17 cellular contexts compared by ENCODE assay signal in genomic region chr2:20172273-20173052, GRCh38. TPM values are rescaled to one million over a fixed set of nuclear protein-coding genes. Genes with fewer than 3 reads are reported as not detected.
A peak's percentile ranks its signal among the peaks of the same experiment; 100 is the strongest.
DNase-seq lines count a peak whose midpoint lies in the region; ATAC-seq, FAIRE-seq and TF ChIP-seq lines count a peak whose summit lies in the region.
"Had no signal": no experiment of that assay in that cellular context is flagged by ENCODE, and none has a peak within 500 bp of the region (broad histone marks: within the 10 kb centered on the region; RNA-seq: fewer than 3 reads in every experiment).

No MANE protein-coding gene starts in this region.

- no peaks in the 10 kb centered on the region for H3K79me1 ChIP-seq in H1 (ENCODE audit: low read depth, low read length)

- no peak overlapping the region for H2BK12ac ChIP-seq in H1 (ENCODE audit: low read depth, low read length)

- no peaks in the 10 kb centered on the region for H3K36me3 ChIP-seq in H1 (ENCODE audit: control insufficient read depth in 2 of 4, insufficient read depth in 4 of 4, low read length in 3 of 4)
- H3K36me3 ChIP-seq in lower lobe of right lung: no peaks in the 10 kb centered on the region
- H3K36me3 ChIP-seq: BLaER1, heart left ventricle, pancreas, SJSA1, tibial artery had no signal

- no peak overlapping the region for H3K23ac ChIP-seq in H1 (ENCODE audit: insufficient read length)

- peak; percentile 80 for ATAC-seq in lower lobe of right lung
- no peak for ATAC-seq in GM18511 (IDR thresholded peaks at IDR 0.05; ENCODE audit: unreplicated experiment)
- ATAC-seq: heart left ventricle had no signal

- no peak overlapping the region; the same call in 1 of the 2 replicates for H3K18ac ChIP-seq in H1 (ENCODE audit: extremely low read depth, low read length)

- intact Hi-C loops in lower lobe of right lung (cut with DNase I): no loop called here

- H4K8ac ChIP-seq in H1 (ENCODE audit: extremely low read depth, insufficient read depth, low read length): peak overlapping the region; percentile 82

- no peaks in the 10 kb centered on the region for H3K79me2 ChIP-seq in H1 (ENCODE audit: control insufficient read depth in 1 of 2, insufficient read depth in 2 of 2, low read length in 2 of 2)

- no peak overlapping the region for H3K56ac ChIP-seq in H1 (replicated peaks; ENCODE audit: insufficient read length, low read depth, low read length)

- H3K4ac ChIP-seq in H1 (replicated peaks; ENCODE audit: insufficient read length, low read depth, low read length): no peak overlapping the region

- no peak for TF ChIP-seq POLR2A in H1 (IDR thresholded peaks at IDR 0.05; ENCODE audit: control extremely low read depth in 1 of 2, low read depth in 2 of 2, low read length in 2 of 2)

- H3K4me3 ChIP-seq in H1 (ENCODE audit: extremely low read depth in 1 of 4, insufficient read depth in 2 of 4, low read depth in 3 of 4, low read length in 4 of 4) (no peak overlapping the region), lower lobe of right lung (no peak overlapping the region)
- H3K4me3 ChIP-seq: BLaER1, heart left ventricle, pancreas, SJSA1, tibial artery had no signal

- no peak overlapping the region for H4K5ac ChIP-seq in H1 (ENCODE audit: insufficient read length, low read depth, low read length)

- H3K9ac ChIP-seq in H1 (replicated peaks in 1 of 4; ENCODE audit: extremely low read depth in 1 of 4, low read depth in 3 of 4, low read length in 3 of 4): no peak overlapping the region
- H3K9ac ChIP-seq: BLaER1, KMS-11 had no signal

- POLR2A ChIA-PET in H1 (lab: Charles Lee; ENCODE audit: partially characterized antibody): no interaction called here

- H3K27me3 ChIP-seq in H1 (replicated peaks in 1 of 4; ENCODE audit: control insufficient read depth in 3 of 4, extremely low read depth in 1 of 4, insufficient read depth in 3 of 4, low read length in 3 of 4) (no peaks in the 10 kb centered on the region), lower lobe of right lung (ENCODE audit: low read depth) (no peaks in the 10 kb centered on the region)
- H3K27me3 ChIP-seq: BLaER1, pancreas, SJSA1 had no signal

- H2BK15ac ChIP-seq in H1 (ENCODE audit: low read length): no peak overlapping the region

- H2BK5ac ChIP-seq in H1 (ENCODE audit: low read depth, low read length): no peak overlapping the region

- H3K4me1 ChIP-seq in H1 (replicated peaks in 1 of 4; ENCODE audit: control insufficient read depth in 3 of 4, insufficient read depth in 4 of 4, low read length in 3 of 4) (peaks cover 0 to 12% (median 3%) of the 10 kb centered on the region in 4 experiments; a peak in 3 of 7 replicates), lower lobe of right lung (peaks cover 18% of the 10 kb centered on the region)
- H3K4me1 ChIP-seq: BLaER1, heart left ventricle, pancreas, tibial artery had no signal

- no peak for TF ChIP-seq EP300 in H1 (IDR thresholded peaks at IDR 0.05; ENCODE audit: borderline replicate concordance in 1 of 2, low read depth in 2 of 2, low read length in 2 of 2)

- CTCF ChIA-PET in H1 (lab: Charles Lee; ENCODE audit: partially characterized antibody): interaction anchor here (0.6 to 2.4 kb wide), 8 partner anchors 9 to 187 kb away, joined by 3 to 10 read pairs (median 4); no protein-coding TSS in a partner anchor

- no peak overlapping the region for H3K4me2 ChIP-seq in H1 (ENCODE audit: insufficient read depth in 1 of 2, low read depth in 2 of 2, low read length in 2 of 2)
- H3K4me2 ChIP-seq: BLaER1, KMS-11 had no signal

- no peaks in the 10 kb centered on the region for H3K23me2 ChIP-seq in H1 (ENCODE audit: low read depth, low read length)

- no peak for TF ChIP-seq RAD21 in H1 (IDR thresholded peaks at IDR 0.05 in 1 of 2, conservative IDR thresholded peaks at IDR 0.05 in 1 of 2; ENCODE audit: low read depth in 2 of 2, low read length in 2 of 2)

- no peaks in the 10 kb centered on the region for H3K9me3 ChIP-seq in H1 (ENCODE audit: insufficient read depth in 2 of 2, low read depth in 1 of 2, low read length in 1 of 2)
- no peaks in the 10 kb centered on the region for H3K9me3 ChIP-seq in lower lobe of right lung
- H3K9me3 ChIP-seq: BLaER1, heart left ventricle, pancreas, SJSA1, tibial artery had no signal

- 0 out of 2 replicates have a peak overlapping the region, but pooled peaks have one; percentile 7 for H2AFZ ChIP-seq in H1 (ENCODE audit: low read length)

- H2AK5ac ChIP-seq in H1 (ENCODE audit: low read depth, low read length): no peak overlapping the region

- H4K91ac ChIP-seq in H1 (replicated peaks; ENCODE audit: insufficient read length, low read length): no peak overlapping the region

- peak; percentile 59 for DNase-seq in NCI-H2171 treated with DMSO at 0.1 percent for 48 hours (lab: John Stamatoyannopoulos, UW)
- no peak for DNase-seq in NCI-H2171 (lab: John Stamatoyannopoulos, UW)
- no peak for DNase-seq in H1 (ENCODE audit: low read depth in 1 of 2, low spot score in 2 of 2)
- DNase-seq in lower lobe of right lung: peak; percentile 75
- DNase-seq in ureter (ENCODE audit: low spot score): peak; percentile 90
- DNase-seq in kidney tubule cell (ENCODE audit: low spot score): no peak
- DNase-seq in NOMO-1 (lab: John Stamatoyannopoulos, UW; ENCODE audit: unreplicated experiment in 2 of 2): no peak
- DNase-seq: activated CD4-positive, alpha-beta T cell treated with anti-CD3 and anti-CD28 coated beads for 48 hours; DMS53; heart left ventricle; kidney; pancreas had no signal

- no peak for FAIRE-seq in H1 (lab: Jason Lieb, UNC)
- FAIRE-seq: kidney, pancreas had no signal

- 0 out of 2 replicates have a peak overlapping the region, but pooled peaks have one; percentile 48 for H2BK20ac ChIP-seq in H1 (ENCODE audit: low read length)

- H3K14ac ChIP-seq in H1 (ENCODE audit: insufficient read length): no peak overlapping the region

- 92% methylated on average over 13 of the region's 13 CpGs; no CpG with 5 or more reads in 1 of the 2 experiments for WGBS in H1 (ENCODE audit: extremely low coverage in 1 of 2, insufficient coverage in 1 of 2, insufficient read length in 1 of 2, insufficient replicate concordance in 2 of 2, low coverage in 1 of 2, low lambda C conversion rate in 2 of 2, missing lambda C conversion rate in 1 of 2), 2 experiments

- no peak overlapping the region for H3K27ac ChIP-seq in H1 (ENCODE audit: low read depth, low read length)
- no peak overlapping the region for H3K27ac ChIP-seq in lower lobe of right lung
- H3K27ac ChIP-seq: BLaER1, heart left ventricle, KMS-11, pancreas, SJSA1, tibial artery had no signal

- no peak overlapping the region for H2BK120ac ChIP-seq in H1 (replicated peaks; ENCODE audit: low read depth, low read length)

- no peaks in the 10 kb centered on the region for H4K20me1 ChIP-seq in H1 (replicated peaks in 1 of 2; ENCODE audit: control insufficient read depth in 1 of 2, insufficient read depth in 2 of 2, low read length in 2 of 2)
- H4K20me1 ChIP-seq: BLaER1 had no signal

- TF ChIP-seq CTCF in H1 (IDR thresholded peaks at IDR 0.05; ENCODE audit: control extremely low read depth in 1 of 3, insufficient read depth in 1 of 3, low read depth in 1 of 3, low read length in 3 of 3) (no peak), lower lobe of right lung (IDR thresholded peaks at IDR 0.05) (no peak)

TF ChIP-seq in H1, 55 proteins besides CTCF, POLR2A, EP300 and RAD21 (continues in another document):
- TF ChIP-seq TEAD4 (IDR thresholded peaks at IDR 0.05; ENCODE audit: low read depth, low read length) (no peak), ATF2 (IDR thresholded peaks at IDR 0.05; ENCODE audit: low read length) (no peak), ATF3 (IDR thresholded peaks at IDR 0.05; ENCODE audit: insufficient read depth, low read depth, low read length) (no peak), BCL11A (IDR thresholded peaks at IDR 0.05; ENCODE audit: low read depth in 2 of 2, low read length in 2 of 2) (no peak), CBX5 (IDR thresholded peaks at IDR 0.05; ENCODE audit: low read depth, low read length) (no peak), SAP30 (IDR thresholded peaks at IDR 0.05; ENCODE audit: insufficient read depth, insufficient replicate concordance, low read length) (no peak), EZH2 (IDR thresholded peaks at IDR 0.05; ENCODE audit: low read depth, low read length, severe bottlenecking) (no peak), TCF12 (IDR thresholded peaks at IDR 0.05; ENCODE audit: low read depth, low read length) (no peak), BRCA1 (IDR thresholded peaks at IDR 0.05; ENCODE audit: low read depth, low read length) (no peak), RBBP5 (IDR thresholded peaks at IDR 0.05; ENCODE audit: borderline replicate concordance, low read depth, low read length) (no peak), CTBP2 (IDR thresholded peaks at IDR 0.05; ENCODE audit: borderline replicate concordance, insufficient read depth, insufficient read length, low read length) (no peak), POLR2AphosphoS5 (IDR thresholded peaks at IDR 0.05; ENCODE audit: low read depth, low read length) (no peak)

RNA-seq across cellular contexts. Expression of gene SDC1, which starts 52.5 kb away (rescaled TPM):
- 45.3 and 46.3 TPM in 2 replicates for total RNA-seq in H1 (2021; fragmentation: NEBNext Ultra II Directional; extraction: Animal tissue kit (Norgen Biotek cat#: 25700))
- polyA plus RNA-seq in H1 (2011; rRNA removed): 71.4 and 73.3 TPM in 2 replicates
- polyA plus RNA-seq in H1 (2011; cell fraction: cytosol; rRNA removed): 46.5 TPM
- polyA plus RNA-seq in H1 (2011; cell fraction: nucleus; rRNA removed): 43.3 TPM
- 31.0 to 43.9 TPM (median 41.3 TPM) in 4 replicates for polyA plus RNA-seq in H1 (2012, experiment 1 of 2)
- polyA plus RNA-seq in H1 (2012, experiment 2 of 2): 37.8 TPM
- polyA plus RNA-seq in H1 (2013, experiment 1 of 2): 39.8 TPM
- polyA plus RNA-seq in H1 (2013, experiment 2 of 2): 52.2 TPM
- polyA minus RNA-seq in H1 (2011; rRNA and poly(A)+ RNA removed): 18.9 and 23.2 TPM in 2 replicates
- 38.7 TPM for polyA minus RNA-seq in H1 (2011; cell fraction: cytosol; rRNA and poly(A)+ RNA removed)
- polyA minus RNA-seq in H1 (2011; cell fraction: nucleus; rRNA and poly(A)+ RNA removed): 18.5 TPM
- total RNA-seq in lower lobe of right lung (90.0 TPM), ureter (480 TPM)

Comparison
In these comparisons a context has a peak if more than half of its experiments do, and no peak if none do; other contexts are left out.
1. DNase-seq: peak in NCI-H2171 treated with DMSO at 0.1 percent for 48 hours (single experiment), lower lobe of right lung (single experiment) and ureter (single experiment); none in NCI-H2171 (single experiment), H1 (0 of 2), kidney tubule cell (single experiment) and NOMO-1 (0 of 2).